ENCODE assay signal across 27 cellular contexts in the genomic region with DNA sequence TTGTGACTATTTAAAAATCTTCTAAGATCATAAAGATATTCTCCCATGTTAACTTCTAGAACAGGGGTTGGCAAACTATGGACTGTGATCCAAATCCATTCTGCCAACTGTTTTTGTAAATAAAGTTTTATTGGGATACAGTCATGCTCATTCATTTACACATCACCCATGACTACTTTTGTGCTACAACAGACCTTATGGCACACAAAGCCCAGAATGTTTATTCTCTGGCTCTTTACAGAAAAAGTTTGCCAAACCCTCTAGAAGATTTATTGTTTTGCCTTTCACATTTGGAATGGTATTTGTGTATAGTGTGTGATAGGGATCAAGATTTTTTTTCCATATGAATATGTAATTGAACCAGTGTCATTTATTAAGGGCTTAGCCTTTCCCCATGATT.
"Had no signal": no experiment of that assay in that cellular context is flagged by ENCODE, and none has a peak within 500 bp of the region (broad histone marks: within the 10 kb centered on the region; RNA-seq: fewer than 3 reads in every experiment).

No MANE protein-coding gene starts in this region.

- H3K4me2 ChIP-seq: KMS-11, SK-N-SH had no signal

- H3K27ac ChIP-seq: brain microvascular endothelial cell, cardiac muscle cell, KMS-11, Peyer's patch, RWPE1, SJCRH30, VCaP had no signal

- H3K9me3 ChIP-seq: Peyer's patch, SJCRH30, SK-N-SH had no signal

- H3K36me3 ChIP-seq: brain microvascular endothelial cell, cardiac muscle cell, Peyer's patch, SJCRH30 had no signal

- H3K9me3 Mint-ChIP-seq: activated CD4-positive, alpha-beta memory T cell treated with anti-CD3 and anti-CD28 coated beads for 36 hours had no signal

- H3K27me3 Mint-ChIP-seq: activated CD4-positive, alpha-beta memory T cell treated with anti-CD3 and anti-CD28 coated beads for 36 hours; activated CD4-positive, alpha-beta T cell treated with anti-CD3 and anti-CD28 coated beads, Interleukin-2, amount 10 ng/mL, durations not matched to agents 7 days and 5 days; IgD-negative memory B cell had no signal

- H3K36me3 Mint-ChIP-seq: activated CD4-positive, alpha-beta memory T cell treated with anti-CD3 and anti-CD28 coated beads for 36 hours had no signal

- H3K27me3 ChIP-seq: brain microvascular endothelial cell, cardiac muscle cell, Peyer's patch, SJCRH30 had no signal

- H3K9ac ChIP-seq: KMS-11, SK-N-SH had no signal

- DNase-seq: activated CD4-positive, alpha-beta memory T cell treated with anti-CD3 and anti-CD28 coated beads for 36 hours; activated CD4-positive, alpha-beta T cell treated with anti-CD3 and anti-CD28 coated beads, Interleukin-2, amount 10 ng/mL, durations not matched to agents 7 days and 5 days; activated CD4-positive, CD25-positive, alpha-beta regulatory T cell; activated CD8-positive, alpha-beta memory T cell treated with anti-CD3 and anti-CD28 coated beads for 24 hours; activated gamma-delta T cell treated with Interleukin-2 at 50 U/mL for 16 hours; activated T-cell treated with anti-CD3 and anti-CD28 coated beads for 4 hours; activated T-cell treated with anti-CD3 and anti-CD28 coated beads, Interleukin-2, amount 50 U/mL, for 48 hours; amygdala; NCI-H1105 treated with DMSO at 0.1 percent for 48 hours; NCI-H146; NCI-H187 treated with DMSO at 0.1 percent for 48 hours; NCI-H2081 treated with DMSO at 0.1 percent for 48 hours; NCI-H526 treated with DMSO at 0.1 percent for 48 hours; NK-92 treated with Interleukin-12 subunit alpha and Interleukin-12 subunit beta, amount 100 ng/mL, for 24 hours; Peyer's patch; Right ventricle myocardium superior; SJCRH30; SK-N-SH; T-helper 1 cell had no signal

- H3K4me3 Mint-ChIP-seq: activated CD4-positive, alpha-beta memory T cell treated with anti-CD3 and anti-CD28 coated beads for 36 hours; activated CD4-positive, alpha-beta T cell treated with anti-CD3 and anti-CD28 coated beads, Interleukin-2, amount 10 ng/mL, durations not matched to agents 7 days and 5 days; IgD-negative memory B cell had no signal

- H3K4me3 ChIP-seq: cardiac muscle cell, Peyer's patch, SJCRH30 had no signal

- H3K27ac Mint-ChIP-seq: activated CD4-positive, alpha-beta memory T cell treated with anti-CD3 and anti-CD28 coated beads for 36 hours; activated CD4-positive, alpha-beta T cell treated with anti-CD3 and anti-CD28 coated beads, Interleukin-2, amount 10 ng/mL, durations not matched to agents 7 days and 5 days; activated naive CD4-positive, alpha-beta T cell treated with anti-CD3 and anti-CD28 coated beads, Interleukin-2, amount 50 U/mL, for 72 hours; activated T-helper 2 cell treated with anti-CD3 and anti-CD28 coated beads, Interferon-gamma antibody, Interleukin-2, Interleukin-4, amounts not matched to agents 10 μg/mL and 5 μg/mL and 100 μg/mL, durations not matched to agents 14 hours and 24 hours and 36 hours; IgD-negative memory B cell had no signal

- H3K4me1 ChIP-seq: Peyer's patch, SJCRH30 had no signal
